ENCODE assay signal across 18 cellular contexts in genomic region chr4:148118179-148118578, GRCh38.
DNase-seq lines count a peak whose midpoint lies in the region; ATAC-seq and TF ChIP-seq lines count a peak whose summit lies in the region.
"Had no signal": no experiment of that assay in that cellular context is flagged by ENCODE, and none has a peak within 500 bp of the region (broad histone marks: within the 10 kb centered on the region; RNA-seq: fewer than 3 reads in every experiment).

No MANE protein-coding gene starts in this region.

- no peak overlapping the region for H2AK5ac ChIP-seq in H9 (ENCODE audit: insufficient read length, low read length)

- POLR2A ChIA-PET in naive thymus-derived CD8-positive, alpha-beta T cell (lab: Charles Lee), result no interaction called here

- H2BK12ac ChIP-seq in H9 (ENCODE audit: insufficient read length, low read depth, low read length), result no peak overlapping the region

- peak overlapping the region; percentile 71 for H3K27ac Mint-ChIP-seq in activated naive CD8-positive, alpha-beta T cell
- no peak overlapping the region for H3K27ac Mint-ChIP-seq in activated naive CD8-positive, alpha-beta T cell treated with anti-CD3 and anti-CD28 coated beads, Interleukin-2, amount 50 U/mL, for 24 hours
- H3K27ac Mint-ChIP-seq in central memory CD8-positive, alpha-beta T cell (ENCODE audit: low read depth), result peak overlapping the region; percentile 3
- H3K27ac Mint-ChIP-seq in naive thymus-derived CD8-positive, alpha-beta T cell, result peak overlapping the region in 9 of 10 donors; percentile 6 to 75 (median 61)
- no peak overlapping the region for H3K27ac Mint-ChIP-seq in activated CD4-positive, alpha-beta T cell treated with anti-CD3 and anti-CD28 coated beads, Interleukin-2, amount 10 ng/mL, durations not matched to agents 24 days and 14 days
- no peak overlapping the region for H3K27ac Mint-ChIP-seq in H9
- H3K27ac Mint-ChIP-seq: CD14-positive monocyte had no signal

- no peaks in the 10 kb centered on the region for H3K27me3 Mint-ChIP-seq in activated naive CD8-positive, alpha-beta T cell
- H3K27me3 Mint-ChIP-seq in activated naive CD8-positive, alpha-beta T cell treated with anti-CD3 and anti-CD28 coated beads, Interleukin-2, amount 50 U/mL, for 24 hours, result no peaks in the 10 kb centered on the region
- H3K27me3 Mint-ChIP-seq in central memory CD8-positive, alpha-beta T cell, result no peaks in the 10 kb centered on the region
- H3K27me3 Mint-ChIP-seq in naive thymus-derived CD8-positive, alpha-beta T cell, result no peaks in the 10 kb centered on the region
- H3K27me3 Mint-ChIP-seq in activated CD4-positive, alpha-beta T cell treated with anti-CD3 and anti-CD28 coated beads, Interleukin-2, amount 10 ng/mL, durations not matched to agents 24 days and 14 days, result no peaks in the 10 kb centered on the region
- H3K27me3 Mint-ChIP-seq in H9 (ENCODE audit: low read depth), result no peaks in the 10 kb centered on the region
- H3K27me3 Mint-ChIP-seq: CD4-positive, alpha-beta memory T cell had no signal

- no peaks in the 10 kb centered on the region for H3K79me1 ChIP-seq in H9 (ENCODE audit: insufficient read depth, low read depth, low read length, poor library complexity, severe bottlenecking)

- no peak for DNase-seq in activated naive CD8-positive, alpha-beta T cell treated with anti-CD3 and anti-CD28 coated beads, Interleukin-2, amount 50 U/mL, for 24 hours
- DNase-seq in central memory CD8-positive, alpha-beta T cell (ENCODE audit: low spot score in 2 of 2), result no peak
- DNase-seq in naive thymus-derived CD8-positive, alpha-beta T cell, result no peak
- no peak for DNase-seq in omental fat pad (ENCODE audit: low spot score)
- no peak for DNase-seq in NCI-H345 (lab: John Stamatoyannopoulos, UW)
- no peak for DNase-seq in activated CD4-positive, alpha-beta T cell treated with anti-CD3 and anti-CD28 coated beads, Interleukin-2, amount 10 ng/mL, durations not matched to agents 24 days and 14 days
- DNase-seq in H9, result no peak
- DNase-seq: 8988T; Calu3; CD4-positive, alpha-beta memory T cell; DND-41; EL; GM23248; HCEC 1CT; IMR-90 had no signal

- H2BK15ac ChIP-seq in H9 (ENCODE audit: low read depth, low read length), result no peak overlapping the region

- no peak overlapping the region for H3K4me2 ChIP-seq in H9 (ENCODE audit: insufficient read depth, insufficient read length, low read length)
- H3K4me2 ChIP-seq: BLaER1 had no signal

- H4K20me1 ChIP-seq in H9 (ENCODE audit: control insufficient read depth, insufficient read depth, insufficient read length), result no peaks in the 10 kb centered on the region
- H4K20me1 ChIP-seq: BLaER1 had no signal

- H3K14ac ChIP-seq in H9 (ENCODE audit: insufficient read depth, low read length), result no peak overlapping the region

- no CpG with 5 or more reads among the region's 4 CpGs for WGBS in H9 (ENCODE audit: extremely low coverage, insufficient read length, low lambda C conversion rate)

- H4K91ac ChIP-seq in H9 (ENCODE audit: insufficient read length, low read depth, low read length), result no peak overlapping the region

- H4K8ac ChIP-seq in H9 (replicated peaks; ENCODE audit: insufficient read length, low read depth, low read length), result no peak overlapping the region

- TF ChIP-seq CTCF in omental fat pad (IDR thresholded peaks at IDR 0.05) (no peak), H9 (conservative IDR thresholded peaks at IDR 0.05) (no peak)

- H3K27ac ChIP-seq in H9 (ENCODE audit: insufficient read length, low read depth, low read length), result no peak overlapping the region
- H3K27ac ChIP-seq: BLaER1, GM23248 had no signal

- no peak overlapping the region for H2BK5ac ChIP-seq in H9 (ENCODE audit: insufficient read length, low read length)

- no peak overlapping the region for H2AFZ ChIP-seq in H9 (ENCODE audit: low read length)
- H2AFZ ChIP-seq: GM23248 had no signal

- no peak overlapping the region for H2BK120ac ChIP-seq in H9 (ENCODE audit: low read depth, low read length, poor library complexity, severe bottlenecking)

- no peaks in the 10 kb centered on the region for H3K9me3 ChIP-seq in H9 (ENCODE audit: control insufficient read depth, low read depth, low read length)

- no peak overlapping the region for H4K5ac ChIP-seq in H9 (ENCODE audit: insufficient read length, low read depth, low read length)

- H3K9me3 Mint-ChIP-seq in activated naive CD8-positive, alpha-beta T cell (ENCODE audit: low read depth), result peaks cover 2% of the 10 kb centered on the region
- H3K9me3 Mint-ChIP-seq in activated naive CD8-positive, alpha-beta T cell treated with anti-CD3 and anti-CD28 coated beads, Interleukin-2, amount 50 U/mL, for 24 hours, result peaks cover 7% of the 10 kb centered on the region
- peaks cover 2% of the 10 kb centered on the region for H3K9me3 Mint-ChIP-seq in central memory CD8-positive, alpha-beta T cell
- peaks cover 0 to 7% (median 4%) of the 10 kb centered on the region in 9 donors for H3K9me3 Mint-ChIP-seq in naive thymus-derived CD8-positive, alpha-beta T cell
- peaks cover 6% of the 10 kb centered on the region for H3K9me3 Mint-ChIP-seq in activated CD4-positive, alpha-beta T cell treated with anti-CD3 and anti-CD28 coated beads, Interleukin-2, amount 10 ng/mL, durations not matched to agents 24 days and 14 days
- H3K9me3 Mint-ChIP-seq in H9, result peaks cover 10 to 17% of the 10 kb centered on the region in 2 experiments

- intact Hi-C loops in activated CD4-positive, alpha-beta T cell treated with anti-CD3 and anti-CD28 coated beads, Interleukin-2, amount 10 ng/mL, durations not matched to agents 24 days and 14 days (cut with micrococcal nuclease), result no loop called here

- H3K56ac ChIP-seq in H9 (ENCODE audit: insufficient read length, low read depth, low read length), result no peak overlapping the region

- no peak for ATAC-seq in activated naive CD8-positive, alpha-beta T cell treated with anti-CD3 and anti-CD28 coated beads, Interleukin-2, amount 50 U/mL, for 24 hours
- ATAC-seq in central memory CD8-positive, alpha-beta T cell (replicated peaks; ENCODE audit: extremely low read depth, poor library complexity, severe bottlenecking), result no peak
- no peak for ATAC-seq in naive thymus-derived CD8-positive, alpha-beta T cell
- no peak for ATAC-seq in omental fat pad (ENCODE audit: low FRiP score)

- H2BK20ac ChIP-seq in H9 (ENCODE audit: low read depth, low read length, poor library complexity, severe bottlenecking), result no peak overlapping the region

- no peaks in the 10 kb centered on the region for H3K4me1 ChIP-seq in H9 (ENCODE audit: insufficient read depth, low read length)
- H3K4me1 ChIP-seq: BLaER1 had no signal

- H3K18ac ChIP-seq in H9 (ENCODE audit: insufficient read length, low read depth, low read length), result no peak overlapping the region

- H3K4me3 Mint-ChIP-seq in activated naive CD8-positive, alpha-beta T cell, result no peak overlapping the region
- no peak overlapping the region for H3K4me3 Mint-ChIP-seq in activated naive CD8-positive, alpha-beta T cell treated with anti-CD3 and anti-CD28 coated beads, Interleukin-2, amount 50 U/mL, for 24 hours
- no peak overlapping the region for H3K4me3 Mint-ChIP-seq in central memory CD8-positive, alpha-beta T cell
- peak overlapping the region in 1 of 10 donors; percentile 47 for H3K4me3 Mint-ChIP-seq in naive thymus-derived CD8-positive, alpha-beta T cell
- no peak overlapping the region for H3K4me3 Mint-ChIP-seq in activated CD4-positive, alpha-beta T cell treated with anti-CD3 and anti-CD28 coated beads, Interleukin-2, amount 10 ng/mL, durations not matched to agents 24 days and 14 days
- no peak overlapping the region for H3K4me3 Mint-ChIP-seq in H9
- H3K4me3 Mint-ChIP-seq: CD14-positive monocyte had no signal

- H3K9ac ChIP-seq in H9 (ENCODE audit: extremely low read depth, insufficient read length, low read length), result no peak overlapping the region
- H3K9ac ChIP-seq: BLaER1, GM23248 had no signal

- H3K4ac ChIP-seq in H9 (ENCODE audit: low read depth, low read length), result no peak overlapping the region

- H3K27me3 ChIP-seq in H9 (ENCODE audit: insufficient read depth, low read length), result no peaks in the 10 kb centered on the region
- H3K27me3 ChIP-seq: BLaER1 had no signal

- no peaks in the 10 kb centered on the region for H3K23me2 ChIP-seq in H9 (ENCODE audit: insufficient read length, low read depth, low read length, poor library complexity, severe bottlenecking)

- H3K79me2 ChIP-seq in H9 (ENCODE audit: insufficient read depth, low read length), result no peaks in the 10 kb centered on the region

- H3T11ph ChIP-seq in H9 (ENCODE audit: low read length), result no peak overlapping the region

- H3K4me1 Mint-ChIP-seq in activated naive CD8-positive, alpha-beta T cell (ENCODE audit: low read depth), result peaks cover 52% of the 10 kb centered on the region
- H3K4me1 Mint-ChIP-seq in activated naive CD8-positive, alpha-beta T cell treated with anti-CD3 and anti-CD28 coated beads, Interleukin-2, amount 50 U/mL, for 24 hours, result peaks cover 11% of the 10 kb centered on the region
- H3K4me1 Mint-ChIP-seq in central memory CD8-positive, alpha-beta T cell, result peaks cover 16% of the 10 kb centered on the region
- peaks cover 23 to 56% (median 42%) of the 10 kb centered on the region in 4 donors for H3K4me1 Mint-ChIP-seq in naive thymus-derived CD8-positive, alpha-beta T cell
- H3K4me1 Mint-ChIP-seq in activated CD4-positive, alpha-beta T cell treated with anti-CD3 and anti-CD28 coated beads, Interleukin-2, amount 10 ng/mL, durations not matched to agents 24 days and 14 days, result no peaks in the 10 kb centered on the region
- H3K4me1 Mint-ChIP-seq in H9, result peaks cover 34 to 37% of the 10 kb centered on the region in 2 experiments

- no peak overlapping the region for H3K23ac ChIP-seq in H9 (ENCODE audit: insufficient read length, low read depth, low read length)

- peaks cover 36% of the 10 kb centered on the region for H3K36me3 Mint-ChIP-seq in activated naive CD8-positive, alpha-beta T cell
- H3K36me3 Mint-ChIP-seq in activated naive CD8-positive, alpha-beta T cell treated with anti-CD3 and anti-CD28 coated beads, Interleukin-2, amount 50 U/mL, for 24 hours (ENCODE audit: low read depth), result peaks cover 16% of the 10 kb centered on the region
- peaks cover 12% of the 10 kb centered on the region for H3K36me3 Mint-ChIP-seq in central memory CD8-positive, alpha-beta T cell (ENCODE audit: insufficient read depth)
- H3K36me3 Mint-ChIP-seq in naive thymus-derived CD8-positive, alpha-beta T cell, result peaks cover 46 to 70% (median 48%) of the 10 kb centered on the region in 3 donors
- no peaks in the 10 kb centered on the region for H3K36me3 Mint-ChIP-seq in activated CD4-positive, alpha-beta T cell treated with anti-CD3 and anti-CD28 coated beads, Interleukin-2, amount 10 ng/mL, durations not matched to agents 24 days and 14 days (ENCODE audit: low read depth)
- peaks cover 5 to 22% (median 13%) of the 10 kb centered on the region in 3 experiments for H3K36me3 Mint-ChIP-seq in H9 (ENCODE audit: insufficient read depth in 1 of 3, low read depth in 3 of 3)
- H3K36me3 Mint-ChIP-seq: CD14-positive monocyte had no signal

Comparison
In these comparisons a context has a peak if more than half of its experiments do, and no peak if none do; other contexts are left out.
1. H3K27ac Mint-ChIP-seq: peak in activated naive CD8-positive, alpha-beta T cell (single experiment), central memory CD8-positive, alpha-beta T cell (single experiment) and naive thymus-derived CD8-positive, alpha-beta T cell (9 of 10); none in activated naive CD8-positive, alpha-beta T cell treated with anti-CD3 and anti-CD28 coated beads, Interleukin-2, amount 50 U/mL, for 24 hours (single experiment), activated CD4-positive, alpha-beta T cell treated with anti-CD3 and anti-CD28 coated beads, Interleukin-2, amount 10 ng/mL, durations not matched to agents 24 days and 14 days (single experiment) and H9 (0 of 3).